8 cellular contexts compared by ENCODE assay signal in genomic region chr1:240004086-240004749, GRCh38.
A peak's percentile ranks its signal among the peaks of the same experiment; 100 is the strongest.
DNase-seq lines count a peak whose midpoint lies in the region; ATAC-seq, FAIRE-seq and TF ChIP-seq lines count a peak whose summit lies in the region.

No MANE protein-coding gene starts in this region.

- H3K9me3 ChIP-seq in neural cell (ENCODE audit: low read length) = no peaks in the 10 kb centered on the region

- no peak overlapping the region for H3K27ac Mint-ChIP-seq in activated CD4-positive, alpha-beta T cell treated with anti-CD3 and anti-CD28 coated beads for 36 hours

- H3K4me3 Mint-ChIP-seq in activated CD4-positive, alpha-beta T cell treated with anti-CD3 and anti-CD28 coated beads for 36 hours = no peak overlapping the region

- H3K36me3 ChIP-seq in neural cell (ENCODE audit: insufficient read depth, low read length) = no peaks in the 10 kb centered on the region

- no peak overlapping the region for H3K4me2 ChIP-seq in neural cell (ENCODE audit: low read length)

- in situ Hi-C loops in astrocyte of the spinal cord (cut with HindIII; ENCODE audit: low sequenced_read_pairs) = no loop called here

- FAIRE-seq in HTR-8/SVneo (lab: Jason Lieb, UNC) = no peak

- POLR2A ChIA-PET in activated CD4-positive, alpha-beta T cell treated with anti-CD3 and anti-CD28 coated beads for 36 hours (lab: Charles Lee) = no interaction called here

- intact Hi-C loops in activated CD4-positive, alpha-beta T cell treated with anti-CD3 and anti-CD28 coated beads for 36 hours (cut with DNase I, micrococcal nuclease) = no loop called here

- peaks cover 15% of the 10 kb centered on the region for H3K27me3 Mint-ChIP-seq in activated CD4-positive, alpha-beta T cell treated with anti-CD3 and anti-CD28 coated beads for 36 hours

- no peaks in the 10 kb centered on the region for H3K27me3 ChIP-seq in neural cell (ENCODE audit: insufficient read depth, low read depth, low read length)

- TF ChIP-seq EP300 in neural cell (conservative IDR thresholded peaks at IDR 0.05; ENCODE audit: poor library complexity, severe bottlenecking) = no peak

- H3K4me3 ChIP-seq in astrocyte of the spinal cord (ENCODE audit: low read depth, low read length) = no peak overlapping the region
- H3K4me3 ChIP-seq in neural cell (ENCODE audit: low read length) = no peak overlapping the region

- peak; percentile 86 for TF ChIP-seq CTCF in astrocyte of the spinal cord (IDR thresholded peaks at IDR 0.05; ENCODE audit: low read depth, low read length)
- peak; percentile 55 for TF ChIP-seq CTCF in neural cell (IDR thresholded peaks at IDR 0.05; ENCODE audit: poor library complexity, severe bottlenecking)

- H3K9me3 Mint-ChIP-seq in activated CD4-positive, alpha-beta T cell treated with anti-CD3 and anti-CD28 coated beads for 36 hours (ENCODE audit: low read depth) = no peaks in the 10 kb centered on the region

- no peak for ATAC-seq in activated CD4-positive, alpha-beta T cell treated with anti-CD3 and anti-CD28 coated beads for 36 hours
- no peak for ATAC-seq in GM19328 (IDR thresholded peaks at IDR 0.05; ENCODE audit: unreplicated experiment)

- H3K36me3 Mint-ChIP-seq in activated CD4-positive, alpha-beta T cell treated with anti-CD3 and anti-CD28 coated beads for 36 hours (ENCODE audit: low read depth) = no peaks in the 10 kb centered on the region

- no peak overlapping the region for H3K9ac ChIP-seq in neural cell (ENCODE audit: low read length)

- H4K20me1 ChIP-seq in neural cell (ENCODE audit: insufficient read depth) = no peaks in the 10 kb centered on the region

- peak; percentile 35 for DNase-seq in activated CD4-positive, alpha-beta T cell treated with anti-CD3 and anti-CD28 coated beads for 36 hours
- DNase-seq in activated CD4-positive, alpha-beta T cell treated with anti-CD3 and anti-CD28 coated beads for 1 hour = no peak
- DNase-seq in HTR-8/SVneo (ENCODE audit: insufficient read length, low spot score) = peak; percentile 53
- DNase-seq in astrocyte of the spinal cord (ENCODE audit: low read depth, low spot score) = no peak
- no peak for DNase-seq in effector CD4-positive, alpha-beta T cell
- no peak for DNase-seq in cerebellum (ENCODE audit: low spot score)

- no peak overlapping the region for H2AFZ ChIP-seq in neural cell (ENCODE audit: low read depth, low read length)

- H3K79me2 ChIP-seq in neural cell (replicated peaks; ENCODE audit: insufficient read depth, low read length) = no peaks in the 10 kb centered on the region

- no peak for TF ChIP-seq RAD21 in neural cell (conservative IDR thresholded peaks at IDR 0.05)

- CTCF ChIA-PET in activated CD4-positive, alpha-beta T cell treated with anti-CD3 and anti-CD28 coated beads for 36 hours (lab: Charles Lee) = interaction anchor here (0.5 to 5.2 kb wide), 7 partner anchors 9 to 989 kb away, joined by 3 to 22 read pairs (median 3); no protein-coding TSS in a partner anchor

- H3K27ac ChIP-seq in neural cell (ENCODE audit: low read length) = no peak overlapping the region

- no peaks in the 10 kb centered on the region for H3K4me1 Mint-ChIP-seq in activated CD4-positive, alpha-beta T cell treated with anti-CD3 and anti-CD28 coated beads for 36 hours

- no peaks in the 10 kb centered on the region for H3F3A ChIP-seq in neural cell (ENCODE audit: insufficient read depth, low read length, poor library complexity, severe bottlenecking)

- no peaks in the 10 kb centered on the region for H3K9me2 ChIP-seq in neural cell (ENCODE audit: insufficient read depth, low read length)

TF ChIP-seq in neural cell, 6 proteins besides CTCF, POLR2A, EP300 and RAD21:
- TF ChIP-seq POLR2AphosphoS5 (IDR thresholded peaks at IDR 0.05) (no peak), SMC3 (conservative IDR thresholded peaks at IDR 0.05; ENCODE audit: poor library complexity) (no peak), TAF1 (IDR thresholded peaks at IDR 0.05; ENCODE audit: low read depth) (no peak), REST (IDR thresholded peaks at IDR 0.05; ENCODE audit: borderline replicate concordance) (no peak), MXI1 (conservative IDR thresholded peaks at IDR 0.05; ENCODE audit: poor library complexity, severe bottlenecking) (no peak), EZH2 (IDR thresholded peaks at IDR 0.05; ENCODE audit: borderline replicate concordance, insufficient read depth, low read length, poor library complexity, severe bottlenecking) (no peak)
TF ChIP-seq in neural cell: peak in this region for 0.

Comparison
In these comparisons a context has a peak if more than half of its experiments do, and no peak if none do; other contexts are left out.
1. DNase-seq: peak in activated CD4-positive, alpha-beta T cell treated with anti-CD3 and anti-CD28 coated beads for 36 hours (single experiment) and HTR-8/SVneo (single experiment); none in activated CD4-positive, alpha-beta T cell treated with anti-CD3 and anti-CD28 coated beads for 1 hour (single experiment), astrocyte of the spinal cord (single experiment), effector CD4-positive, alpha-beta T cell (single experiment) and cerebellum (single experiment).